1 cellular context compared by ENCODE assay signal in the genomic region with DNA sequence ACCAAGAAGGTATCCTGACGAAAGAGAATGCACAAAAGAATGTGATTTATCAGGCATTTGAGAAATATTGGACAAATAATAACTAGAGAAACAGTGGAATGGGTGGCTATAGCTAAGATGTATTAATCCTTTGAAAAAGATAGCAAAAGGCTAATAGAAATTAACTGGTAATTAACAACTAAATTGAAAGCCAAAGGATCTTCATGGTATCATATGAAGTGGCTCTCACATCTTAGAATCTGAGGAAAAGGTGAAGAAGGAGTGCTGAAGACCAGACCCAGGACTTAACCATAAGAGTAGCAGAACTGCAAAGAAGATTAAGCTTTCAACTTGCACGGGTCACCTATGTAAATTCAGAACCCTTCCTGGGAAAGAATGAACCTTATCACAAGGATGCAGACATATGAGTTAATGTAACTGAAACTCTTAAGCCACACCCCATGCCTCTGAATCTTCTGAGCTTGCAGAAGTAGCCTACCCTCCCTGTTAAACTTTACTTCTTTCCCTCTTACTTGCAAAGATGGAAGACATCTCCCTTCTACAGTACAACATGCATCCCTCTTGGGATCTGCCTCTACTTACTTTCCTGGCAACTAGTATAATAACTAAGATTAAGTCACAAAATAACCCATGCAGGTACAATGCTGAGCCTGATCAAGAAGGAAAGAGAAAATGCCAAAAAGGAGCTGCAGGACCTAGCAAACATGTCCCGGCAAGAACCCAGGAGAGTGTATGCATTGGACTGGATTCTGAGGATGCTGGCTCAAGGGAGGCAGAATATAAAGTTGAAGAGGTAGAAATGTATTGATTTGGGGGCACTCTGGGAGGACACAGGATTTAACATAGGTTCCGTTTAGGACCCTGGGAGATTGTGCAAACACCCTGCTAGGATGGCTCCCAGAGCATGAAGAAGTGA.
TF ChIP-seq lines count a peak whose summit lies in the region.

No MANE protein-coding gene starts in this region.

TF ChIP-seq in K562, 482 proteins besides CTCF, POLR2A, EP300 and RAD21 (continued from another document and continues in another):
- TF ChIP-seq JUND (IDR thresholded peaks at IDR 0.05; ENCODE audit: borderline replicate concordance, low read depth, low read length) (peak; percentile 35; the same call in 1 of the 2 replicates), JUND (tag; IDR thresholded peaks at IDR 0.05; ENCODE audit: borderline replicate concordance, low read depth, low read length) (no peak; the same call in 2 of the 3 replicates), ZNF695 (CRISPR knock-in tag; IDR thresholded peaks at IDR 0.05) (no peak), ATF2 (CRISPR knock-in tag; IDR thresholded peaks at IDR 0.05) (no peak), CSDE1 (IDR thresholded peaks at IDR 0.05) (no peak), ZNF766 (CRISPR knock-in tag; conservative IDR thresholded peaks at IDR 0.05) (0 out of 2 replicates have a peak, but pooled peaks have one; percentile 41), CHD1 (IDR thresholded peaks at IDR 0.05; ENCODE audit: low read length) (no peak), ZNF584 (CRISPR knock-in tag; IDR thresholded peaks at IDR 0.05; ENCODE audit: low read depth) (no peak), TARDBP (IDR thresholded peaks at IDR 0.05) (no peak), ZNF77 (CRISPR knock-in tag; IDR thresholded peaks at IDR 0.05) (no peak), ZNF551 (CRISPR knock-in tag; IDR thresholded peaks at IDR 0.05) (no peak), ZNF449 (CRISPR knock-in tag; IDR thresholded peaks at IDR 0.05) (no peak), HMGN3 (IDR thresholded peaks at IDR 0.05; ENCODE audit: borderline replicate concordance, extremely low read depth, insufficient read length, low read depth, low read length) (peak; percentile 53), ZNF174 (CRISPR knock-in tag; IDR thresholded peaks at IDR 0.05) (no peak), XRCC5 (IDR thresholded peaks at IDR 0.05; ENCODE audit: low read depth, low read length) (no peak), HMG20A (CRISPR knock-in tag; conservative IDR thresholded peaks at IDR 0.05) (no peak), SFPQ (IDR thresholded peaks at IDR 0.05; ENCODE audit: low read depth, low read length) (no peak), SREBF2 (CRISPR knock-in tag; IDR thresholded peaks at IDR 0.05) (no peak), ZNF699 (CRISPR knock-in tag; IDR thresholded peaks at IDR 0.05; ENCODE audit: insufficient replicate concordance) (no peak), ZNF586 (CRISPR knock-in tag; conservative IDR thresholded peaks at IDR 0.05) (no peak), SRSF9 (IDR thresholded peaks at IDR 0.05; ENCODE audit: borderline replicate concordance, low read depth, low read length) (no peak), ZFPM2 (CRISPR knock-in tag; IDR thresholded peaks at IDR 0.05) (no peak), PHB2 (IDR thresholded peaks at IDR 0.05; ENCODE audit: low read depth) (no peak), PRPF4 (IDR thresholded peaks at IDR 0.05; ENCODE audit: insufficient read depth, low read depth, low read length, poor library complexity, severe bottlenecking) (no peak), ZNF143 (CRISPR knock-in tag; IDR thresholded peaks at IDR 0.05) (no peak), TRIM28 (IDR thresholded peaks at IDR 0.05) (peak; percentile 41; the same call in 1 of the 2 replicates), ZNF696 (CRISPR knock-in tag; conservative IDR thresholded peaks at IDR 0.05) (no peak), TEAD1 (CRISPR knock-in tag; IDR thresholded peaks at IDR 0.05) (no peak), PML (IDR thresholded peaks at IDR 0.05; ENCODE audit: low read length) (0 out of 2 replicates have a peak, but pooled peaks have one; percentile 27), ZNF511 (CRISPR knock-in tag; IDR thresholded peaks at IDR 0.05) (no peak), ZNF140 (CRISPR knock-in tag; IDR thresholded peaks at IDR 0.05) (no peak), BDP1 (IDR thresholded peaks at IDR 0.05; ENCODE audit: insufficient read depth, insufficient read length) (no peak), MAZ (CRISPR knock-in tag; conservative IDR thresholded peaks at IDR 0.05 in 1 of 2, IDR thresholded peaks at IDR 0.05 in 1 of 2) (no peak), COPS2 (conservative IDR thresholded peaks at IDR 0.05) (no peak), ZZZ3 (IDR thresholded peaks at IDR 0.05) (no peak)
- TF ChIP-seq, protein P1, sequence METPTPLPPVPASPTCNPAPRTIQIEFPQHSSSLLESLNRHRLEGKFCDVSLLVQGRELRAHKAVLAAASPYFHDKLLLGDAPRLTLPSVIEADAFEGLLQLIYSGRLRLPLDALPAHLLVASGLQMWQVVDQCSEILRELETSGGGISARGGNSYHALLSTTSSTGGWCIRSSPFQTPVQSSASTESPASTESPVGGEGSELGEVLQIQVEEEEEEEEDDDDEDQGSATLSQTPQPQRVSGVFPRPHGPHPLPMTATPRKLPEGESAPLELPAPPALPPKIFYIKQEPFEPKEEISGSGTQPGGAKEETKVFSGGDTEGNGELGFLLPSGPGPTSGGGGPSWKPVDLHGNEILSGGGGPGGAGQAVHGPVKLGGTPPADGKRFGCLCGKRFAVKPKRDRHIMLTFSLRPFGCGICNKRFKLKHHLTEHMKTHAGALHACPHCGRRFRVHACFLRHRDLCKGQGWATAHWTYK (CRISPR knock-in tag; IDR thresholded peaks at IDR 0.05) = no peak
- TF ChIP-seq, protein P2, sequence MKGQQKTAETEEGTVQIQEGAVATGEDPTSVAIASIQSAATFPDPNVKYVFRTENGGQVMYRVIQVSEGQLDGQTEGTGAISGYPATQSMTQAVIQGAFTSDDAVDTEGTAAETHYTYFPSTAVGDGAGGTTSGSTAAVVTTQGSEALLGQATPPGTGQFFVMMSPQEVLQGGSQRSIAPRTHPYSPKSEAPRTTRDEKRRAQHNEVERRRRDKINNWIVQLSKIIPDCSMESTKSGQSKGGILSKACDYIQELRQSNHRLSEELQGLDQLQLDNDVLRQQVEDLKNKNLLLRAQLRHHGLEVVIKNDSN (CRISPR knock-in tag; IDR thresholded peaks at IDR 0.05) = no peak
- TF ChIP-seq, protein P3, sequence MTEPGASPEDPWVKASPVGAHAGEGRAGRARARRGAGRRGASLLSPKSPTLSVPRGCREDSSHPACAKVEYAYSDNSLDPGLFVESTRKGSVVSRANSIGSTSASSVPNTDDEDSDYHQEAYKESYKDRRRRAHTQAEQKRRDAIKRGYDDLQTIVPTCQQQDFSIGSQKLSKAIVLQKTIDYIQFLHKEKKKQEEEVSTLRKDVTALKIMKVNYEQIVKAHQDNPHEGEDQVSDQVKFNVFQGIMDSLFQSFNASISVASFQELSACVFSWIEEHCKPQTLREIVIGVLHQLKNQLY (CRISPR knock-in tag; conservative IDR thresholded peaks at IDR 0.05) = no peak
- TF ChIP-seq, protein P4, sequence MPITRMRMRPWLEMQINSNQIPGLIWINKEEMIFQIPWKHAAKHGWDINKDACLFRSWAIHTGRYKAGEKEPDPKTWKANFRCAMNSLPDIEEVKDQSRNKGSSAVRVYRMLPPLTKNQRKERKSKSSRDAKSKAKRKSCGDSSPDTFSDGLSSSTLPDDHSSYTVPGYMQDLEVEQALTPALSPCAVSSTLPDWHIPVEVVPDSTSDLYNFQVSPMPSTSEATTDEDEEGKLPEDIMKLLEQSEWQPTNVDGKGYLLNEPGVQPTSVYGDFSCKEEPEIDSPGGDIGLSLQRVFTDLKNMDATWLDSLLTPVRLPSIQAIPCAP (CRISPR knock-in tag; IDR thresholded peaks at IDR 0.05; ENCODE audit: borderline replicate concordance) = no peak
- TF ChIP-seq, protein P5, sequence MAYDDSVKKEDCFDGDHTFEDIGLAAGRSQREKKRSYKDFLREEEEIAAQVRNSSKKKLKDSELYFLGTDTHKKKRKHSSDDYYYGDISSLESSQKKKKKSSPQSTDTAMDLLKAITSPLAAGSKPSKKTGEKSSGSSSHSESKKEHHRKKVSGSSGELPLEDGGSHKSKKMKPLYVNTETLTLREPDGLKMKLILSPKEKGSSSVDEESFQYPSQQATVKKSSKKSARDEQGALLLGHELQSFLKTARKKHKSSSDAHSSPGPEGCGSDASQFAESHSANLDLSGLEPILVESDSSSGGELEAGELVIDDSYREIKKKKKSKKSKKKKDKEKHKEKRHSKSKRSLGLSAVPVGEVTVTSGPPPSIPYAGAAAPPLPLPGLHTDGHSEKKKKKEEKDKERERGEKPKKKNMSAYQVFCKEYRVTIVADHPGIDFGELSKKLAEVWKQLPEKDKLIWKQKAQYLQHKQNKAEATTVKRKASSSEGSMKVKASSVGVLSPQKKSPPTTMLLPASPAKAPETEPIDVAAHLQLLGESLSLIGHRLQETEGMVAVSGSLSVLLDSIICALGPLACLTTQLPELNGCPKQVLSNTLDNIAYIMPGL (CRISPR knock-in tag; IDR thresholded peaks at IDR 0.05) = no peak
- TF ChIP-seq, protein P6, sequence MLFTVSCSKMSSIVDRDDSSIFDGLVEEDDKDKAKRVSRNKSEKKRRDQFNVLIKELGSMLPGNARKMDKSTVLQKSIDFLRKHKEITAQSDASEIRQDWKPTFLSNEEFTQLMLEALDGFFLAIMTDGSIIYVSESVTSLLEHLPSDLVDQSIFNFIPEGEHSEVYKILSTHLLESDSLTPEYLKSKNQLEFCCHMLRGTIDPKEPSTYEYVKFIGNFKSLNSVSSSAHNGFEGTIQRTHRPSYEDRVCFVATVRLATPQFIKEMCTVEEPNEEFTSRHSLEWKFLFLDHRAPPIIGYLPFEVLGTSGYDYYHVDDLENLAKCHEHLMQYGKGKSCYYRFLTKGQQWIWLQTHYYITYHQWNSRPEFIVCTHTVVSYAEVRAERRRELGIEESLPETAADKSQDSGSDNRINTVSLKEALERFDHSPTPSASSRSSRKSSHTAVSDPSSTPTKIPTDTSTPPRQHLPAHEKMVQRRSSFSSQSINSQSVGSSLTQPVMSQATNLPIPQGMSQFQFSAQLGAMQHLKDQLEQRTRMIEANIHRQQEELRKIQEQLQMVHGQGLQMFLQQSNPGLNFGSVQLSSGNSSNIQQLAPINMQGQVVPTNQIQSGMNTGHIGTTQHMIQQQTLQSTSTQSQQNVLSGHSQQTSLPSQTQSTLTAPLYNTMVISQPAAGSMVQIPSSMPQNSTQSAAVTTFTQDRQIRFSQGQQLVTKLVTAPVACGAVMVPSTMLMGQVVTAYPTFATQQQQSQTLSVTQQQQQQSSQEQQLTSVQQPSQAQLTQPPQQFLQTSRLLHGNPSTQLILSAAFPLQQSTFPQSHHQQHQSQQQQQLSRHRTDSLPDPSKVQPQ (CRISPR knock-in tag; IDR thresholded peaks at IDR 0.05; ENCODE audit: borderline replicate concordance) = no peak
- TF ChIP-seq, protein P7, sequence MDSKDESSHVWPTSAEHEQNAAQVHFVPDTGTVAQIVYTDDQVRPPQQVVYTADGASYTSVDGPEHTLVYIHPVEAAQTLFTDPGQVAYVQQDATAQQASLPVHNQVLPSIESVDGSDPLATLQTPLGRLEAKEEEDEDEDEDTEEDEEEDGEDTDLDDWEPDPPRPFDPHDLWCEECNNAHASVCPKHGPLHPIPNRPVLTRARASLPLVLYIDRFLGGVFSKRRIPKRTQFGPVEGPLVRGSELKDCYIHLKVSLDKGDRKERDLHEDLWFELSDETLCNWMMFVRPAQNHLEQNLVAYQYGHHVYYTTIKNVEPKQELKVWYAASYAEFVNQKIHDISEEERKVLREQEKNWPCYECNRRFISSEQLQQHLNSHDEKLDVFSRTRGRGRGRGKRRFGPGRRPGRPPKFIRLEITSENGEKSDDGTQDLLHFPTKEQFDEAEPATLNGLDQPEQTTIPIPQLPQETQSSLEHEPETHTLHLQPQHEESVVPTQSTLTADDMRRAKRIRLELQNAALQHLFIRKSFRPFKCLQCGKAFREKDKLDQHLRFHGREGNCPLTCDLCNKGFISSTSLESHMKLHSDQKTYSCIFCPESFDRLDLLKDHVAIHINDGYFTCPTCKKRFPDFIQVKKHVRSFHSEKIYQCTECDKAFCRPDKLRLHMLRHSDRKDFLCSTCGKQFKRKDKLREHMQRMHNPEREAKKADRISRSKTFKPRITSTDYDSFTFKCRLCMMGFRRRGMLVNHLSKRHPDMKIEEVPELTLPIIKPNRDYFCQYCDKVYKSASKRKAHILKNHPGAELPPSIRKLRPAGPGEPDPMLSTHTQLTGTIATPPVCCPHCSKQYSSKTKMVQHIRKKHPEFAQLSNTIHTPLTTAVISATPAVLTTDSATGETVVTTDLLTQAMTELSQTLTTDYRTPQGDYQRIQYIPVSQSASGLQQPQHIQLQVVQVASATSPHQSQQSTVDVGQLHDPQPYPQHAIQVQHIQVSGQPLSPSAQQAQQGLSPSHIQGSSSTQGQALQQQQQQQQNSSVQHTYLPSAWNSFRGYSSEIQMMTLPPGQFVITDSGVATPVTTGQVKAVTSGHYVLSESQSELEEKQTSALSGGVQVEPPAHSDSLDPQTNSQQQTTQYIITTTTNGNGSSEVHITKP (IDR thresholded peaks at IDR 0.05; ENCODE audit: partially characterized antibody) = no peak
